Comparison of ENCODE assay signal across 10 cellular contexts in genomic region chr20:31667315-31668285, GRCh38. TPM values are rescaled to one million over a fixed set of nuclear protein-coding genes. Genes with fewer than 3 reads are reported as not detected.
A peak's percentile ranks its signal among the peaks of the same experiment; 100 is the strongest.
DNase-seq lines count a peak whose midpoint lies in the region; ATAC-seq and TF ChIP-seq lines count a peak whose summit lies in the region.
"Had no signal": no experiment of that assay in that cellular context is flagged by ENCODE, and none has a peak within 500 bp of the region (broad histone marks: within the 10 kb centered on the region; RNA-seq: fewer than 3 reads in every experiment).

No MANE protein-coding gene starts in this region.

- 76 to 82% methylated on average over 15 of the region's 15 CpGs for WGBS in tibial nerve, 2 donors

- TF ChIP-seq POLR2A in tibial nerve (IDR thresholded peaks at IDR 0.05), result no peak

- H3K4me1 Mint-ChIP-seq in activated naive CD4-positive, alpha-beta T cell treated with anti-CD3 and anti-CD28 coated beads for 36 hours (ENCODE audit: low read depth), result peaks cover 72% of the 10 kb centered on the region
- peaks cover 89% of the 10 kb centered on the region for H3K4me1 Mint-ChIP-seq in activated CD8-positive, alpha-beta T cell treated with anti-CD3 and anti-CD28 coated beads, Interleukin-2, amount 10 ng/mL, durations not matched to agents 7 days and 5 days (ENCODE audit: low read depth)

- POLR2A ChIA-PET in activated CD8-positive, alpha-beta T cell treated with anti-CD3 and anti-CD28 coated beads, Interleukin-2, amount 10 ng/mL, durations not matched to agents 7 days and 5 days (lab: Charles Lee), result interaction anchor here (0.8 to 1.9 kb wide), 4 partner anchors 9 to 56 kb away, joined by 5 to 11 read pairs (median 8); partner anchors contain the start of gene BCL2L1

- H3K36me3 ChIP-seq in lower lobe of right lung (peaks cover 25% of the 10 kb centered on the region), tibial nerve (peaks cover 0 to 18% (median 5%) of the 10 kb centered on the region in 3 donors)

- no peak overlapping the region for H3K4me3 Mint-ChIP-seq in activated naive CD4-positive, alpha-beta T cell treated with anti-CD3 and anti-CD28 coated beads for 36 hours
- peak overlapping the region; percentile 61 for H3K4me3 Mint-ChIP-seq in activated CD8-positive, alpha-beta T cell treated with anti-CD3 and anti-CD28 coated beads, Interleukin-2, amount 10 ng/mL, durations not matched to agents 7 days and 5 days

- H3K9me3 Mint-ChIP-seq in activated naive CD4-positive, alpha-beta T cell treated with anti-CD3 and anti-CD28 coated beads for 36 hours, result no peaks in the 10 kb centered on the region
- H3K9me3 Mint-ChIP-seq in activated CD8-positive, alpha-beta T cell treated with anti-CD3 and anti-CD28 coated beads, Interleukin-2, amount 10 ng/mL, durations not matched to agents 7 days and 5 days (ENCODE audit: insufficient read depth), result no peaks in the 10 kb centered on the region

- TF ChIP-seq CTCF in lower lobe of right lung (IDR thresholded peaks at IDR 0.05) (no peak), tibial nerve (IDR thresholded peaks at IDR 0.05) (no peak)

- ATAC-seq in activated CD8-positive, alpha-beta T cell treated with anti-CD3 and anti-CD28 coated beads, Interleukin-2, amount 10 ng/mL, durations not matched to agents 7 days and 5 days, result no peak
- ATAC-seq in lower lobe of right lung, result peak in 1 of 2 donors; percentile 50
- no peak for ATAC-seq in GM18867 (IDR thresholded peaks at IDR 0.05; ENCODE audit: unreplicated experiment)

- H3K9me3 ChIP-seq in lower lobe of right lung, result no peaks in the 10 kb centered on the region
- H3K9me3 ChIP-seq in tibial nerve, result no peaks in the 10 kb centered on the region

- H3K4me3 ChIP-seq in lower lobe of right lung, result no peak overlapping the region
- no peak overlapping the region for H3K4me3 ChIP-seq in tibial nerve

- H3K4me1 ChIP-seq in lower lobe of right lung (peaks cover 91% of the 10 kb centered on the region), tibial nerve (peaks cover 12 to 96% (median 86%) of the 10 kb centered on the region in 4 donors)

- H3K27me3 ChIP-seq in lower lobe of right lung (ENCODE audit: low read depth) (no peaks in the 10 kb centered on the region), tibial nerve (no peaks in the 10 kb centered on the region)

- CTCF ChIA-PET in activated naive CD4-positive, alpha-beta T cell treated with anti-CD3 and anti-CD28 coated beads for 36 hours (lab: Charles Lee), result interaction anchor here (1.4 kb wide), 1 partner anchor 56 kb away, joined by 4 read pairs; no protein-coding TSS in a partner anchor
- CTCF ChIA-PET in activated CD8-positive, alpha-beta T cell treated with anti-CD3 and anti-CD28 coated beads, Interleukin-2, amount 10 ng/mL, durations not matched to agents 7 days and 5 days (lab: Charles Lee), result interaction anchor here (0.8 to 6.8 kb wide), 4 partner anchors 8 to 56 kb away, joined by 3 to 49 read pairs (median 4); partner anchors contain the start of gene BCL2L1

- peak overlapping the region; percentile 80 for H3K27ac ChIP-seq in lower lobe of right lung
- peak overlapping the region; percentile 89 to 99 (median 98) for H3K27ac ChIP-seq in tibial nerve

- H3K27ac Mint-ChIP-seq in activated naive CD4-positive, alpha-beta T cell treated with anti-CD3 and anti-CD28 coated beads for 36 hours, result peak overlapping the region; percentile 82
- peak overlapping the region; percentile 87 for H3K27ac Mint-ChIP-seq in activated CD8-positive, alpha-beta T cell treated with anti-CD3 and anti-CD28 coated beads, Interleukin-2, amount 10 ng/mL, durations not matched to agents 7 days and 5 days

- intact Hi-C loops in activated naive CD4-positive, alpha-beta T cell treated with anti-CD3 and anti-CD28 coated beads for 36 hours (cut with micrococcal nuclease), result no loop called here
- intact Hi-C loops in lower lobe of right lung (cut with DNase I), result loop anchor here (10.0 kb wide), 1 partner anchor 47 kb away; no protein-coding TSS in a partner anchor

- TF ChIP-seq EP300 in tibial nerve (IDR thresholded peaks at IDR 0.05), result no peak

- DNase-seq in activated naive CD4-positive, alpha-beta T cell treated with anti-CD3 and anti-CD28 coated beads for 36 hours, result no peak
- no peak for DNase-seq in activated naive CD4-positive, alpha-beta T cell (lab: John Stamatoyannopoulos, UW)
- no peak for DNase-seq in activated CD8-positive, alpha-beta T cell treated with anti-CD3 and anti-CD28 coated beads, Interleukin-2, amount 10 ng/mL, durations not matched to agents 7 days and 5 days
- DNase-seq in lower lobe of right lung, result no peak
- DNase-seq in tibial nerve (ENCODE audit: low spot score in 2 of 2), result no peak
- no peak for DNase-seq in stimulated activated CD4-positive, alpha-beta T cell treated with anti-CD3 and anti-CD28 coated beads, Interleukin-12 subunit alpha, Interleukin-12 subunit beta, amount 100 ng/mL, for 4 hours
- DNase-seq in GM03348 (ENCODE audit: low spot score), result no peak
- DNase-seq: activated CD8-positive, alpha-beta memory T cell treated with anti-CD3 and anti-CD28 coated beads, Interleukin-2, amount 50 U/mL, for 48 hours had no signal

- peaks cover 49% of the 10 kb centered on the region for H3K36me3 Mint-ChIP-seq in activated naive CD4-positive, alpha-beta T cell treated with anti-CD3 and anti-CD28 coated beads for 36 hours (ENCODE audit: low read depth)
- H3K36me3 Mint-ChIP-seq in activated CD8-positive, alpha-beta T cell treated with anti-CD3 and anti-CD28 coated beads, Interleukin-2, amount 10 ng/mL, durations not matched to agents 7 days and 5 days (ENCODE audit: low read depth), result peaks cover 73% of the 10 kb centered on the region

- no peaks in the 10 kb centered on the region for H3K27me3 Mint-ChIP-seq in activated naive CD4-positive, alpha-beta T cell treated with anti-CD3 and anti-CD28 coated beads for 36 hours (ENCODE audit: low read depth)
- no peaks in the 10 kb centered on the region for H3K27me3 Mint-ChIP-seq in activated CD8-positive, alpha-beta T cell treated with anti-CD3 and anti-CD28 coated beads, Interleukin-2, amount 10 ng/mL, durations not matched to agents 7 days and 5 days (ENCODE audit: low read depth)

RNA-seq across cellular contexts. Expression of gene COX4I2, which starts 29.9 kb away (rescaled TPM):
- not detected for total RNA-seq in activated naive CD4-positive, alpha-beta T cell treated with anti-CD3 and anti-CD28 coated beads for 36 hours
- total RNA-seq in activated CD8-positive, alpha-beta T cell treated with anti-CD3 and anti-CD28 coated beads, Interleukin-2, amount 10 ng/mL, durations not matched to agents 7 days and 5 days, result not detected
- total RNA-seq in lower lobe of right lung (17.1 TPM), tibial nerve (1 to 10 TPM in 3 of 4 donors, not detected in 1; 1.6 to 8.2 (median 4.2) TPM)
- total RNA-seq: NCI-H460 had no signal

RNA-seq across cellular contexts. Expression of gene BCL2L1, which starts 55.1 kb away (rescaled TPM):
- 10 to 100 TPM; 87.9 to 89.2 TPM for total RNA-seq in activated naive CD4-positive, alpha-beta T cell treated with anti-CD3 and anti-CD28 coated beads for 36 hours
- total RNA-seq in activated CD8-positive, alpha-beta T cell treated with anti-CD3 and anti-CD28 coated beads, Interleukin-2, amount 10 ng/mL, durations not matched to agents 7 days and 5 days, result 10 to 100 TPM; 71.4 to 73.0 TPM
- total RNA-seq in lower lobe of right lung (126 TPM), tibial nerve (100 to 1,000 TPM; 105 to 138 (median 119) TPM)
